Comparison of ENCODE assay signal across 8 cellular contexts in genomic region chr13:19782727-19783682, GRCh38. TPM values are rescaled to one million over a fixed set of nuclear protein-coding genes. Genes with fewer than 3 reads are reported as not detected.
DNase-seq lines count a peak whose midpoint lies in the region; ATAC-seq and TF ChIP-seq lines count a peak whose summit lies in the region.
"Not testable (repeated sequence)": the region's sequence is repeated elsewhere in the genome, so short reads cannot be mapped to it uniquely, and the experiment has no call there.

TSS of gene PSPC1 (minus strand) at chr13:19782945. CDS start at chr13:19782757, 188 bp downstream.

- H3K27me3 Mint-ChIP-seq in activated naive CD8-positive, alpha-beta T cell, result not testable (repeated sequence)

- H3K27me3 ChIP-seq in GM06990 (replicated peaks; ENCODE audit: control insufficient read depth, insufficient read depth, low read length), result not testable (repeated sequence)

- not testable (repeated sequence) for H3K9me3 Mint-ChIP-seq in activated naive CD8-positive, alpha-beta T cell (ENCODE audit: low read depth)

- not testable (repeated sequence) for TF ChIP-seq CTCF in GM06990 (IDR thresholded peaks at IDR 0.05; ENCODE audit: insufficient read depth, low read length, poor library complexity, severe bottlenecking)

- H3K36me3 Mint-ChIP-seq in activated naive CD8-positive, alpha-beta T cell, result not testable (repeated sequence)

- peak; percentile 85 for ATAC-seq in HG02610 (IDR thresholded peaks at IDR 0.05; ENCODE audit: unreplicated experiment)

- DNase-seq in GM06990 (ENCODE audit: extremely low read depth, insufficient read length) (peak; percentile 97), NCI-H1105 (lab: John Stamatoyannopoulos, UW) (peak; percentile 90), SKM-1 treated with dmso at 0.1 percent for 144 hours (lab: John Stamatoyannopoulos, UW; ENCODE audit: unreplicated experiment) (peak; percentile 93), glomerular endothelial cell (ENCODE audit: extremely low read depth, low read depth, low spot score) (peak; percentile 85), occipital lobe (lab: John Stamatoyannopoulos, UW) (peak; percentile 91)

- H3K4me3 ChIP-seq in GM06990 (replicated peaks; ENCODE audit: low read depth, low read length), result peak within 1 kb of the TSS; percentile 96

- H3K4me1 Mint-ChIP-seq in activated naive CD8-positive, alpha-beta T cell (ENCODE audit: low read depth), result not testable (repeated sequence)

- H3K4me3 Mint-ChIP-seq in activated naive CD8-positive, alpha-beta T cell, result peak within 1 kb of the TSS; percentile 98

- peak within 1 kb of the TSS; percentile 82 for H3K27ac ChIP-seq in temporal lobe (ENCODE audit: low read depth, low read length)

- not testable (repeated sequence) for H3K36me3 ChIP-seq in GM06990 (ENCODE audit: control insufficient read depth, insufficient read depth, low read length)

- H3K27ac Mint-ChIP-seq in activated naive CD8-positive, alpha-beta T cell, result peak within 1 kb of the TSS; percentile 99

RNA-seq across cellular contexts. Expression of gene PSPC1, which starts in this region (rescaled TPM):
- total RNA-seq in glomerular endothelial cell (55.3 and 62.3 TPM in 2 replicates), occipital lobe (111 TPM), temporal lobe (78.2 TPM)

Comparison
In these comparisons a context has a peak if more than half of its experiments do, and no peak if none do; other contexts are left out.
1. Peak in every context shown above with its lines: DNase-seq, ATAC-seq, H3K4me3 ChIP-seq and H3K27ac ChIP-seq.